9 cellular contexts compared by ENCODE assay signal in the genomic region with DNA sequence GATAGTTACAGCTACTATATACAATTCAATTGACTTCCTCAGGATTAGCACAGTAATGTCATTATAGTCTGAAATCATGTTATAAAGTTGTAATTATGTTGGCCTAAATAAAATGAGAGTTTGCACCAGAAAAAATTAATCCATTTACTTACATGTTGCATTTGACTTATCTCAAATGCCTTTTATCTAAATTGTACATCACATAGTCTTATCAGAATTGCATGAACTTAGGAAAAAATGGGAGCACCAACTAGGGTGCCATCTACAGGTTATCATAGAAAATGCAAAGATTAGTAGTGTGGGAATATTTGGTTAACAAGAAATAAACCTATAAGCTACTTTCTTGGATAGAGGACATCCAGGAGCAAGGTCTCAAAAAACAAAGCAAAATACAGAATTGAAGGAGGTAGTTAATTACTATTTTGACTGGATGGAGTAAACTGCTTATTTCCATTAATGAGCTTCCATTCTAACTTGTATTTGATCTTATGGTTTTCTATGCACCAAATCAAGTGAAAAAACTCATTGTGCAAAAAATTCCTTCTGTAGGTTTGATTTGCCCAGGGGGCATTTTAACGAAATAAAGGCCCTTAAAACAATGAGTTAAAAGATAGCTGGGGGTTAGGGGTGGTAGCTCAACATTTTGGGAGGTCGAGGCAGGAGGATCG.
A peak's percentile ranks its signal among the peaks of the same experiment; 100 is the strongest.
DNase-seq lines count a peak whose midpoint lies in the region; TF ChIP-seq lines count a peak whose summit lies in the region.
"Had no signal": no experiment of that assay in that cellular context is flagged by ENCODE, and none has a peak within 500 bp of the region (broad histone marks: within the 10 kb centered on the region; RNA-seq: fewer than 3 reads in every experiment).

No MANE protein-coding gene starts in this region.

- no peaks in the 10 kb centered on the region for H3K36me3 ChIP-seq in DOHH2 (ENCODE audit: control insufficient read depth, low read length)
- no peaks in the 10 kb centered on the region for H3K36me3 ChIP-seq in prostate gland
- H3K36me3 ChIP-seq in testis (ENCODE audit: low read depth, missing control alignments): no peaks in the 10 kb centered on the region
- H3K36me3 ChIP-seq: neutrophil had no signal

- no peak overlapping the region for H3K4me2 ChIP-seq in DOHH2 (ENCODE audit: low read length)

- DNase-seq in M059J (ENCODE audit: low read depth) (peak; percentile 17), astrocyte of the spinal cord (ENCODE audit: low read depth, low spot score) (peak; percentile 27), midbrain (lab: John Stamatoyannopoulos, UW) (peak; percentile 9), prostate gland (ENCODE audit: low spot score) (no peak), kidney glomerular epithelial cell (lab: John Stamatoyannopoulos, UW) (no peak), testis (no peak), GF-D8 (lab: John Stamatoyannopoulos, UW) (no peak)

- peak; percentile 66 for TF ChIP-seq CTCF in DOHH2 (IDR thresholded peaks at IDR 0.05; ENCODE audit: low read depth, low read length, poor library complexity, severe bottlenecking)
- TF ChIP-seq CTCF in astrocyte of the spinal cord (IDR thresholded peaks at IDR 0.05; ENCODE audit: low read depth, low read length): peak; percentile 60
- TF ChIP-seq CTCF in prostate gland (IDR thresholded peaks at IDR 0.05): peak in 2 of 4 experiments; percentile 31 to 37
- TF ChIP-seq CTCF in testis (IDR thresholded peaks at IDR 0.05): peak in 1 of 3 experiments; percentile 36

- H3K27me3 ChIP-seq in DOHH2 (ENCODE audit: control insufficient read depth, low read length): peaks cover 5% of the 10 kb centered on the region; the same call in 1 of the 2 replicates
- H3K27me3 ChIP-seq in prostate gland (replicated peaks; ENCODE audit: insufficient read depth): no peaks in the 10 kb centered on the region
- no peaks in the 10 kb centered on the region for H3K27me3 ChIP-seq in testis
- H3K27me3 ChIP-seq: neutrophil had no signal

- WGBS in prostate gland: 56% methylated on average over 3 of the region's 3 CpGs
- 70% methylated on average over 3 of the region's 3 CpGs for WGBS in testis, 2 donors

- no peaks in the 10 kb centered on the region for H3K9me2 ChIP-seq in DOHH2 (replicated peaks; ENCODE audit: control insufficient read depth, low read length)

- H3K9me3 ChIP-seq in DOHH2 (ENCODE audit: control insufficient read depth, insufficient read depth, low read length) (peaks cover 15% of the 10 kb centered on the region), prostate gland (no peaks in the 10 kb centered on the region), testis (no peaks in the 10 kb centered on the region)
- H3K9me3 ChIP-seq: neutrophil had no signal

- H3K79me2 ChIP-seq in DOHH2 (ENCODE audit: control insufficient read depth, low read length): no peaks in the 10 kb centered on the region

- no peaks in the 10 kb centered on the region for H3K4me1 ChIP-seq in DOHH2 (ENCODE audit: control insufficient read depth, low read length)
- no peaks in the 10 kb centered on the region for H3K4me1 ChIP-seq in prostate gland (replicated peaks)
- no peaks in the 10 kb centered on the region for H3K4me1 ChIP-seq in testis

- intact Hi-C loops in prostate gland (cut with DNase I) (no loop called here), testis (cut with DNase I; ENCODE audit: low total_unique reads) (no loop called here)

- H3K4me3 ChIP-seq in DOHH2 (ENCODE audit: low read length) (no peak overlapping the region), astrocyte of the spinal cord (ENCODE audit: low read depth, low read length) (no peak overlapping the region), prostate gland (no peak overlapping the region), testis (no peak overlapping the region)

- H3F3A ChIP-seq in DOHH2 (ENCODE audit: control insufficient read depth, insufficient read depth): no peaks in the 10 kb centered on the region

- TF ChIP-seq POLR2A in prostate gland (IDR thresholded peaks at IDR 0.05) (no peak), testis (IDR thresholded peaks at IDR 0.05) (no peak)

- in situ Hi-C loops in astrocyte of the spinal cord (cut with HindIII; ENCODE audit: low sequenced_read_pairs): no loop called here

- no peak overlapping the region for H3K27ac ChIP-seq in DOHH2 (ENCODE audit: low read depth, low read length)
- no peak overlapping the region for H3K27ac ChIP-seq in prostate gland
- no peak overlapping the region for H3K27ac ChIP-seq in testis
- H3K27ac ChIP-seq: neutrophil had no signal

- no peaks in the 10 kb centered on the region for H4K20me1 ChIP-seq in DOHH2 (ENCODE audit: control insufficient read depth, insufficient read depth, low read depth, low read length)

Comparison
In these comparisons a context has a peak if more than half of its experiments do, and no peak if none do; other contexts are left out.
1. DNase-seq: peak in M059J (single experiment), astrocyte of the spinal cord (single experiment) and midbrain (single experiment); none in prostate gland (single experiment), kidney glomerular epithelial cell (single experiment), testis (single experiment) and GF-D8 (single experiment).